ENCODE assay signal across 1 cellular context in the genomic region with DNA sequence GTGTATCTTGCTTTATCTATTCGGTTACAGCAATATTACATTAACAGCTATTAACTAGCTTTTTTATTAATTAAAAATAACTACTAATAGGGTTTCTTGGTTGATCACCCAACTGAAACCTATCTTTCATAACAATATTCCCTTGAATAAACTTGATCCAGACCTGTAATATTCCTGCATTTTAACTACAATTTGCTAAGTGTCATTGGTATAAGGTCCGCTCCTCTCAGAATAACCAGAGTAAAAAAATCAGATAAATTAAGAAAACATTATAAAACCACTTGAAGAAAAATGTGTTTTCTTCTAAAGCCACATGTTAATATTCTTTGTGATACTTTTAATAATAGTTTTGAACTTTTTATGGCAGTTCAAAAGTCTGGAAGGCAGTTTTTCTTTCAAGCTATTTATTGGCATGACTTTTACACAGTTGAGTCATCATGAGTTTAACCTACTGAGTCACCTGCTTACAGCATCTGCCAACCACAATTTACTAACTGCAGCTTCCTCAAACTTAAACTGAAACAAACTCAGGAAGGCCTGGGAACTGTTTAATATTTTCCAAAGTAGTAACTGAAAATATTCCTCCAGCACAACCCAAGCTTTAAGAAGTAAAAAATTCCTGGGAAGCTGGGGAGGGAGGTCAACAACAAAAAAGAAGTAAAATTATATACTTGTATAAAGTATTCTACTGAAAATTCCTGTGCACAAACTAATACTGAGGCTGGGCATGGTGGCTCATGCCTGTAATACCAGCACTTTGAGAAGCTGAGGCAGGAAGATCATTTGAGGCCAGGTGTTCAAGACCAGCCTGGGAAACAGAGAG.
TF ChIP-seq lines count a peak whose summit lies in the region.

No MANE protein-coding gene starts in this region.

TF ChIP-seq in liver, 16 proteins besides CTCF, POLR2A, EP300 and RAD21 (continued from another document):
- TF ChIP-seq, protein P1, sequence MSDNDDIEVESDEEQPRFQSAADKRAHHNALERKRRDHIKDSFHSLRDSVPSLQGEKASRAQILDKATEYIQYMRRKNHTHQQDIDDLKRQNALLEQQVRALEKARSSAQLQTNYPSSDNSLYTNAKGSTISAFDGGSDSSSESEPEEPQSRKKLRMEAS (IDR thresholded peaks at IDR 0.05): no peak
- TF ChIP-seq FOXA2 (IDR thresholded peaks at IDR 0.05): no peak
- TF ChIP-seq EGR1 (IDR thresholded peaks at IDR 0.05; ENCODE audit: low read depth in 2 of 2): no peak
- peak; percentile 40 to 47 for TF ChIP-seq RXRA (IDR thresholded peaks at IDR 0.05)
- TF ChIP-seq ZBTB33 (IDR thresholded peaks at IDR 0.05): no peak
- TF ChIP-seq TAF1 (conservative IDR thresholded peaks at IDR 0.05): no peak
- TF ChIP-seq JUND (IDR thresholded peaks at IDR 0.05): peak; percentile 93 to 94
- TF ChIP-seq HNF4G (IDR thresholded peaks at IDR 0.05): no peak
- peak; percentile 18 for TF ChIP-seq NR2F2 (IDR thresholded peaks at IDR 0.05)
